In the genomic region with DNA sequence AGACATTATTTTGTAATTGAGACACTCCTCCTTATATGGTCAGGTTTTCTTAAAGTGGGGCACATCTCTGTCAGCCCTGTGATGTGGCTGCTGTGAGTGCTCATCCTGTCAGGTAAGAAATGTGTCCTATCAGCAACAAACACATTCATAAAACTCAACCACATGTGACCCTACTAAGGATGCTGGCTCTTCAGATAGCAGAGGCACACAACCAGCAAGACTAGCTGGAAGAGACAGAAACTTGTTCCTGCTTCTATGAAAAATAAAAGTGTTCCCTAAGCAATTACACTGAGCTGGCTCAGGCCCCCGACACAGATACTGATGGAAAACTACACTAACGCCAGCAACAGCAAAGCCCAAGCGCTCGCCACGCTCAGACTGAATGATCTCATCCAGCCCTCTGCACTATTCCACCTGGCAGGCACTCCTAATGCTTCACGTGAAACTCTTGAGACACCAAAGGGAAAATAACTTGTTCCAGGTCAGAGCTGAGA, we compare ENCODE assay signal across 9 cellular contexts. TPM values are rescaled to one million over a fixed set of nuclear protein-coding genes. Genes with fewer than 3 reads are reported as not detected.
DNase-seq lines count a peak whose midpoint lies in the region; ATAC-seq, FAIRE-seq and TF ChIP-seq lines count a peak whose summit lies in the region.
"Had no signal": no experiment of that assay in that cellular context is flagged by ENCODE, and none has a peak within 500 bp of the region (broad histone marks: within the 10 kb centered on the region; RNA-seq: fewer than 3 reads in every experiment).

No MANE protein-coding gene starts in this region.

- H3K9me3 ChIP-seq in CD8-positive, alpha-beta T cell (ENCODE audit: low read length): no peaks in the 10 kb centered on the region
- H3K9me3 ChIP-seq in body of pancreas: no peaks in the 10 kb centered on the region

- no peaks in the 10 kb centered on the region for H3K27me3 ChIP-seq in CD8-positive, alpha-beta T cell (ENCODE audit: insufficient read depth, low read length)
- no peaks in the 10 kb centered on the region for H3K27me3 ChIP-seq in body of pancreas

- H3K4me1 Mint-ChIP-seq in CD8-positive, alpha-beta T cell (ENCODE audit: low read depth): peaks cover 56% of the 10 kb centered on the region
- peaks cover 27 to 70% (median 55%) of the 10 kb centered on the region in 4 donors for H3K4me1 Mint-ChIP-seq in naive thymus-derived CD8-positive, alpha-beta T cell
- peaks cover 14% of the 10 kb centered on the region for H3K4me1 Mint-ChIP-seq in endothelial cell (ENCODE audit: unreplicated experiment)

- no peak for FAIRE-seq in frontal cortex (lab: Jason Lieb, UNC)

- peak overlapping the region; percentile 88 for H3K27ac Mint-ChIP-seq in CD8-positive, alpha-beta T cell
- H3K27ac Mint-ChIP-seq in naive thymus-derived CD8-positive, alpha-beta T cell: peak overlapping the region; percentile 45 to 90 (median 74)
- H3K27ac Mint-ChIP-seq in endothelial cell (ENCODE audit: unreplicated experiment): no peak overlapping the region
- H3K27ac Mint-ChIP-seq: dendritic cell treated with granulocyte-macrophage colony-stimulating factor and Interleukin-4, amounts not matched to agents 40 ng/mL and 50 ng/mL, for 4 days had no signal

- intact Hi-C loops in CD8-positive, alpha-beta T cell (cut with DNase I, micrococcal nuclease): loop anchor here (5.0 kb wide), 2 partner anchors 87 to 187 kb away; no protein-coding TSS in a partner anchor
- intact Hi-C loops in body of pancreas (cut with DNase I): no loop called here

- H3K4me1 ChIP-seq in CD8-positive, alpha-beta T cell (ENCODE audit: insufficient read depth, low read length): peaks cover 26% of the 10 kb centered on the region
- peaks cover 45% of the 10 kb centered on the region for H3K4me1 ChIP-seq in body of pancreas

- CTCF ChIA-PET in CD8-positive, alpha-beta T cell (lab: Charles Lee): no interaction called here

- no peak overlapping the region for H3K27ac ChIP-seq in CD8-positive, alpha-beta T cell (ENCODE audit: low read depth, low read length)
- peak overlapping the region in 1 of 4 donors; percentile 18 for H3K27ac ChIP-seq in body of pancreas

- no peak overlapping the region for H3K4me3 ChIP-seq in CD8-positive, alpha-beta T cell (ENCODE audit: low read depth, low read length)
- no peak overlapping the region for H3K4me3 ChIP-seq in body of pancreas

- peak overlapping the region; percentile 51 for H3K4me3 Mint-ChIP-seq in CD8-positive, alpha-beta T cell
- peak overlapping the region; percentile 1 to 82 (median 57) for H3K4me3 Mint-ChIP-seq in naive thymus-derived CD8-positive, alpha-beta T cell
- no peak overlapping the region for H3K4me3 Mint-ChIP-seq in endothelial cell (ENCODE audit: unreplicated experiment)
- H3K4me3 Mint-ChIP-seq: dendritic cell treated with granulocyte-macrophage colony-stimulating factor and Interleukin-4, amounts not matched to agents 40 ng/mL and 50 ng/mL, for 4 days had no signal

- POLR2A ChIA-PET in CD8-positive, alpha-beta T cell (lab: Charles Lee): interaction anchor here (1.1 kb wide), 1 partner anchor 102 kb away, joined by 3 read pairs; no protein-coding TSS in a partner anchor
- POLR2A ChIA-PET in naive thymus-derived CD8-positive, alpha-beta T cell (lab: Charles Lee): interaction anchor here (0.5 to 1.9 kb wide), 3 partner anchors 100 to 425 kb away, joined by 3 to 7 read pairs (median 4); a partner anchor contains a TSS

- DNase-seq in CD8-positive, alpha-beta T cell: peak in 6 of 7 experiments; percentile 18 to 80 (median 46)
- DNase-seq in T follicular helper cell (ENCODE audit: low read depth) (peak; percentile 64), body of pancreas (peak in 3 of 4 donors; percentile 51 to 59 (median 53)), endothelial cell (ENCODE audit: low spot score) (no peak), frontal cortex (ENCODE audit: low spot score in 2 of 2) (no peak)
- DNase-seq in naive thymus-derived CD8-positive, alpha-beta T cell: peak in 9 of 10 donors; percentile 27 to 81 (median 53)

- H3K36me3 ChIP-seq in CD8-positive, alpha-beta T cell (ENCODE audit: insufficient read depth, low read length): peaks cover 3% of the 10 kb centered on the region
- no peaks in the 10 kb centered on the region for H3K36me3 ChIP-seq in body of pancreas (replicated peaks in 1 of 2; ENCODE audit: insufficient read depth in 1 of 2, low read depth in 2 of 2)

- no peak for TF ChIP-seq CTCF in CD8-positive, alpha-beta T cell (IDR thresholded peaks at IDR 0.05)
- no peak for TF ChIP-seq CTCF in body of pancreas (IDR thresholded peaks at IDR 0.05)
- no peak for TF ChIP-seq CTCF in endothelial cell (IDR thresholded peaks at IDR 0.05; ENCODE audit: unreplicated experiment)

- ATAC-seq in CD8-positive, alpha-beta T cell: peak; percentile 96
- ATAC-seq in body of pancreas: peak; percentile 65
- ATAC-seq in naive thymus-derived CD8-positive, alpha-beta T cell: peak; percentile 99 to 100
- ATAC-seq in GM18517 (IDR thresholded peaks at IDR 0.05; ENCODE audit: unreplicated experiment): no peak
- no peak for ATAC-seq in HG02610 (IDR thresholded peaks at IDR 0.05; ENCODE audit: unreplicated experiment)

- H3K36me3 Mint-ChIP-seq in CD8-positive, alpha-beta T cell: peaks cover 28% of the 10 kb centered on the region
- peaks cover 0 to 38% (median 4%) of the 10 kb centered on the region in 3 donors for H3K36me3 Mint-ChIP-seq in naive thymus-derived CD8-positive, alpha-beta T cell
- H3K36me3 Mint-ChIP-seq in endothelial cell (ENCODE audit: low read depth, unreplicated experiment): no peaks in the 10 kb centered on the region

- no peaks in the 10 kb centered on the region for H3K9me3 Mint-ChIP-seq in CD8-positive, alpha-beta T cell
- H3K9me3 Mint-ChIP-seq in naive thymus-derived CD8-positive, alpha-beta T cell: no peaks in the 10 kb centered on the region
- H3K9me3 Mint-ChIP-seq in endothelial cell (ENCODE audit: unreplicated experiment): no peaks in the 10 kb centered on the region
- H3K9me3 Mint-ChIP-seq: dendritic cell treated with granulocyte-macrophage colony-stimulating factor and Interleukin-4, amounts not matched to agents 40 ng/mL and 50 ng/mL, for 4 days had no signal

- WGBS in body of pancreas, 2 donors: 52 to 67% methylated on average over 6 of the region's 6 CpGs

- H3K27me3 Mint-ChIP-seq in CD8-positive, alpha-beta T cell (ENCODE audit: low read depth): no peaks in the 10 kb centered on the region
- no peaks in the 10 kb centered on the region for H3K27me3 Mint-ChIP-seq in naive thymus-derived CD8-positive, alpha-beta T cell
- H3K27me3 Mint-ChIP-seq in endothelial cell (ENCODE audit: unreplicated experiment): peaks cover 5% of the 10 kb centered on the region
- H3K27me3 Mint-ChIP-seq: dendritic cell treated with granulocyte-macrophage colony-stimulating factor and Interleukin-4, amounts not matched to agents 40 ng/mL and 50 ng/mL, for 4 days had no signal

- no peak for TF ChIP-seq POLR2A in body of pancreas (IDR thresholded peaks at IDR 0.05)

RNA-seq across cellular contexts. Expression of a gene that starts 49.8 kb away (rescaled TPM):
- total RNA-seq in CD8-positive, alpha-beta T cell: 1 to 10 TPM; 2.8 to 3.1 TPM
- total RNA-seq in body of pancreas (1 to 10 TPM in 1 of 2 donors, under 1 TPM in 1; 0.52 to 2.0 TPM), endothelial cell (ENCODE audit: unreplicated experiment) (3.2 TPM), frontal cortex (2.0 TPM)
- total RNA-seq in naive thymus-derived CD8-positive, alpha-beta T cell: 1 to 10 TPM; 9.2 to 9.6 TPM
- under 1 TPM in 1 of 3 donors, not detected in 2; 0.12 TPM for polyA plus RNA-seq in naive thymus-derived CD8-positive, alpha-beta T cell

Comparison
In these comparisons a context has a peak if more than half of its experiments do, and no peak if none do; other contexts are left out.
1. ATAC-seq: peak in CD8-positive, alpha-beta T cell (single experiment), body of pancreas (single experiment) and naive thymus-derived CD8-positive, alpha-beta T cell (2 of 2); none in GM18517 (single experiment) and HG02610 (single experiment).
2. DNase-seq: peak in CD8-positive, alpha-beta T cell (6 of 7), T follicular helper cell (single experiment), body of pancreas (3 of 4) and naive thymus-derived CD8-positive, alpha-beta T cell (9 of 10); none in endothelial cell (single experiment) and frontal cortex (0 of 2).